ENCODE assay signal across 23 cellular contexts in genomic region chrX:94288972-94289371, GRCh38.
DNase-seq lines count a peak whose midpoint lies in the region; ATAC-seq, FAIRE-seq and TF ChIP-seq lines count a peak whose summit lies in the region.
"Had no signal": no experiment of that assay in that cellular context is flagged by ENCODE, and none has a peak within 500 bp of the region (broad histone marks: within the 10 kb centered on the region; RNA-seq: fewer than 3 reads in every experiment).

No MANE protein-coding gene starts in this region.

- CTCF ChIA-PET in A549 (lab: Yijun Ruan, JAX), result no interaction called here

- no peak overlapping the region for H3K4me3 Mint-ChIP-seq in endodermal cell
- no peak overlapping the region for H3K4me3 Mint-ChIP-seq in endothelial cell (ENCODE audit: unreplicated experiment)
- H3K4me3 Mint-ChIP-seq: CD4-positive, CD25-positive, alpha-beta regulatory T cell; CD8-positive, alpha-beta memory T cell had no signal

- 0% methylated on average over 1 of the region's 1 CpG for WGBS in A549 (ENCODE audit: missing lambda C conversion rate)
- WGBS in endodermal cell (ENCODE audit: insufficient coverage in 1 of 2, insufficient read length in 1 of 2), 2 experiments, result no CpG with 5 or more reads among the region's 1 CpG

- TF ChIP-seq CTCF in A549 (IDR thresholded peaks at IDR 0.05) (no peak), endodermal cell (conservative IDR thresholded peaks at IDR 0.05) (no peak), endothelial cell (IDR thresholded peaks at IDR 0.05; ENCODE audit: unreplicated experiment) (no peak)

- no peaks in the 10 kb centered on the region for H3K36me3 ChIP-seq in HUES48 (ENCODE audit: control insufficient read depth, insufficient read depth, low read length)
- H3K36me3 ChIP-seq in endodermal cell (ENCODE audit: control insufficient read depth, insufficient read depth, low read length), result no peaks in the 10 kb centered on the region
- no peaks in the 10 kb centered on the region for H3K36me3 ChIP-seq in iPS-18a (ENCODE audit: control insufficient read depth, low read depth, low read length)
- H3K36me3 ChIP-seq: BE2C, HAP-1 had no signal

- ATAC-seq in A549, result no peak
- ATAC-seq: GM12878 had no signal

- TF ChIP-seq RAD21 in A549 (conservative IDR thresholded peaks at IDR 0.05 in 1 of 2, IDR thresholded peaks at IDR 0.05 in 1 of 2), result no peak

- no peak overlapping the region for H3K4me3 ChIP-seq in A549
- H3K4me3 ChIP-seq in HUES48 (ENCODE audit: low read depth, low read length), result peak overlapping the region; percentile 31; the same call in 1 of the 2 replicates
- no peak overlapping the region for H3K4me3 ChIP-seq in endodermal cell (ENCODE audit: low read length)
- H3K4me3 ChIP-seq in iPS-18a (ENCODE audit: low read length), result peak overlapping the region; percentile 25
- H3K4me3 ChIP-seq: GM12878, GM23248, HAP-1 had no signal

- H3K27ac Mint-ChIP-seq in endodermal cell (peak overlapping the region; percentile 42), endothelial cell (ENCODE audit: unreplicated experiment) (no peak overlapping the region)
- H3K27ac Mint-ChIP-seq: CD4-positive, CD25-positive, alpha-beta regulatory T cell; CD8-positive, alpha-beta memory T cell had no signal

- H3K9me3 ChIP-seq in A549 (no peaks in the 10 kb centered on the region), HUES48 (ENCODE audit: control insufficient read depth, insufficient read depth, low read length) (peaks cover 13% of the 10 kb centered on the region), endodermal cell (ENCODE audit: control insufficient read depth, low read length) (peaks cover 5% of the 10 kb centered on the region), iPS-18a (ENCODE audit: control insufficient read depth, low read depth, low read length) (peaks cover 3% of the 10 kb centered on the region)
- H3K9me3 ChIP-seq: BE2C, HAP-1 had no signal

- peaks cover 27% of the 10 kb centered on the region for H3K4me1 Mint-ChIP-seq in endodermal cell
- H3K4me1 Mint-ChIP-seq in endothelial cell (ENCODE audit: unreplicated experiment), result no peaks in the 10 kb centered on the region
- H3K4me1 Mint-ChIP-seq: CD4-positive, CD25-positive, alpha-beta regulatory T cell; CD8-positive, alpha-beta memory T cell had no signal

- H3K4me2 ChIP-seq in A549, result no peak overlapping the region

- H3K27me3 ChIP-seq in HUES48 (ENCODE audit: control insufficient read depth, insufficient read depth, low read length), result no peaks in the 10 kb centered on the region
- no peaks in the 10 kb centered on the region for H3K27me3 ChIP-seq in endodermal cell (ENCODE audit: control insufficient read depth, insufficient read depth, low read length, poor library complexity, severe bottlenecking)
- H3K27me3 ChIP-seq in iPS-18a (ENCODE audit: control insufficient read depth, insufficient read depth, low read length), result no peaks in the 10 kb centered on the region
- H3K27me3 ChIP-seq: BE2C had no signal

- no peak for TF ChIP-seq EP300 in A549 (IDR thresholded peaks at IDR 0.05)

- H3K27me3 Mint-ChIP-seq in endodermal cell (ENCODE audit: insufficient read depth), result no peaks in the 10 kb centered on the region
- no peaks in the 10 kb centered on the region for H3K27me3 Mint-ChIP-seq in endothelial cell (ENCODE audit: unreplicated experiment)
- H3K27me3 Mint-ChIP-seq: CD4-positive, CD25-positive, alpha-beta regulatory T cell; CD8-positive, alpha-beta memory T cell had no signal

- POLR2A ChIA-PET in A549 (lab: Yijun Ruan, JAX), result no interaction called here

- FAIRE-seq in A549 (lab: Jason Lieb, UNC), result peak; percentile 49
- FAIRE-seq: GM12878, GM19239 had no signal

- H3K9me3 Mint-ChIP-seq in endodermal cell (peaks cover 17% of the 10 kb centered on the region), endothelial cell (ENCODE audit: unreplicated experiment) (no peaks in the 10 kb centered on the region)

- H3K9ac ChIP-seq in HUES48 (ENCODE audit: low read depth, low read length), result no peak overlapping the region
- no peak overlapping the region for H3K9ac ChIP-seq in endodermal cell (ENCODE audit: extremely low read depth, low read length, poor library complexity, severe bottlenecking)
- H3K9ac ChIP-seq in iPS-18a (ENCODE audit: low read length), result no peak overlapping the region
- H3K9ac ChIP-seq: GM23248 had no signal

- no peak overlapping the region for H3K27ac ChIP-seq in A549
- H3K27ac ChIP-seq in HUES48 (ENCODE audit: low read depth, low read length), result peak overlapping the region; percentile 70
- no peak overlapping the region for H3K27ac ChIP-seq in endodermal cell (ENCODE audit: low read depth, low read length)
- H3K27ac ChIP-seq in iPS-18a (ENCODE audit: low read length), result no peak overlapping the region
- H3K27ac ChIP-seq: GM23248, HL-60 had no signal

- no peak for DNase-seq in A549 (ENCODE audit: low read depth in 1 of 2, low spot score in 1 of 2)
- DNase-seq in endodermal cell, result no peak
- DNase-seq in kidney tubule cell (ENCODE audit: low spot score), result no peak
- no peak for DNase-seq in activated CD4-positive, CD25-positive, alpha-beta regulatory T cell (lab: John Stamatoyannopoulos, UW)
- no peak for DNase-seq in endothelial cell (ENCODE audit: low spot score)
- DNase-seq in NAMALWA (ENCODE audit: low spot score), result no peak
- DNase-seq: 8988T; BE2C; C1 segment of cervical spinal cord; CD4-positive, CD25-positive, alpha-beta regulatory T cell; CD8-positive, alpha-beta memory T cell; COR-L47; DMS 273 treated with DMSO at 0.1 percent for 48 hours; DND-41; EL; GM23248; KG1 had no signal

- no peaks in the 10 kb centered on the region for H3K4me1 ChIP-seq in A549
- peaks cover 23% of the 10 kb centered on the region for H3K4me1 ChIP-seq in HUES48 (ENCODE audit: control insufficient read depth, insufficient read depth, low read length)
- H3K4me1 ChIP-seq in endodermal cell (ENCODE audit: control insufficient read depth, insufficient read depth, low read length), result no peaks in the 10 kb centered on the region
- peaks cover 23% of the 10 kb centered on the region for H3K4me1 ChIP-seq in iPS-18a (ENCODE audit: control insufficient read depth, low read depth, low read length)
- H3K4me1 ChIP-seq: BE2C, HAP-1 had no signal

- H3K36me3 Mint-ChIP-seq in endodermal cell (ENCODE audit: low read depth) (peaks cover 6% of the 10 kb centered on the region), endothelial cell (ENCODE audit: low read depth, unreplicated experiment) (no peaks in the 10 kb centered on the region)
- H3K36me3 Mint-ChIP-seq: CD4-positive, CD25-positive, alpha-beta regulatory T cell; CD8-positive, alpha-beta memory T cell had no signal

- no peak for TF ChIP-seq POLR2A in A549 (IDR thresholded peaks at IDR 0.05; ENCODE audit: low read length)

TF ChIP-seq in A549, 52 proteins besides CTCF, POLR2A, EP300 and RAD21:
- TF ChIP-seq EHMT2 (IDR thresholded peaks at IDR 0.05; ENCODE audit: low read depth) (no peak), NFE2L2 (conservative IDR thresholded peaks at IDR 0.05; ENCODE audit: low read length) (no peak), ELK1 (IDR thresholded peaks at IDR 0.05; ENCODE audit: low read depth, low read length) (no peak), ZFP36 (IDR thresholded peaks at IDR 0.05; ENCODE audit: borderline replicate concordance, partially characterized antibody) (no peak), HMGXB4 (CRISPR knock-in tag; IDR thresholded peaks at IDR 0.05; ENCODE audit: borderline replicate concordance) (no peak), KDM1A (IDR thresholded peaks at IDR 0.05; ENCODE audit: low read depth) (no peak), FOSL2 (IDR thresholded peaks at IDR 0.05) (no peak), FOSL2 (CRISPR knock-in tag; IDR thresholded peaks at IDR 0.05) (no peak), BHLHE40 (IDR thresholded peaks at IDR 0.05; ENCODE audit: low read depth, low read length) (no peak), PBX3 (IDR thresholded peaks at IDR 0.05) (no peak)

Comparison
In these comparisons a context has a peak if more than half of its experiments do, and no peak if none do; other contexts are left out.
1. H3K4me3 ChIP-seq: peak in HUES48 (single experiment) and iPS-18a (single experiment); none in A549 (single experiment) and endodermal cell (single experiment).